In genomic region chr12:95712269-95712668, GRCh38 we compare ENCODE assay signal across 20 cellular contexts.
DNase-seq lines count a peak whose midpoint lies in the region; ATAC-seq, FAIRE-seq and TF ChIP-seq lines count a peak whose summit lies in the region.
"Had no signal": no experiment of that assay in that cellular context is flagged by ENCODE, and none has a peak within 500 bp of the region (broad histone marks: within the 10 kb centered on the region; RNA-seq: fewer than 3 reads in every experiment).

No MANE protein-coding gene starts in this region.

- H3K27me3 ChIP-seq in HepG2 (ENCODE audit: control insufficient read depth in 1 of 2, insufficient read depth in 2 of 2, low read length in 2 of 2) (no peaks in the 10 kb centered on the region), right lobe of liver (no peaks in the 10 kb centered on the region)
- H3K27me3 ChIP-seq: BLaER1 treated with 17β-estradiol and CSF1 and Interleukin-3, amounts not matched to agents 10 nM and 100 nM had no signal

- H3K4me3 Mint-ChIP-seq in osteocyte (ENCODE audit: unreplicated experiment), result no peak overlapping the region
- H3K4me3 Mint-ChIP-seq: B cell; CD4-positive, alpha-beta T cell; CD8-positive, alpha-beta T cell had no signal

- no TSS peak for BruUV-seq in HepG2 (replicated peaks; lab: Mats Ljungman, UMichigan)

- no peaks in the 10 kb centered on the region for H3K9me3 Mint-ChIP-seq in osteocyte (ENCODE audit: unreplicated experiment)
- H3K9me3 Mint-ChIP-seq: CD4-positive, alpha-beta T cell; CD8-positive, alpha-beta T cell had no signal

- H3K4me3 ChIP-seq in HepG2 (replicated peaks in 1 of 3; ENCODE audit: insufficient read depth in 1 of 3, low read depth in 2 of 3, low read length in 3 of 3), result no peak overlapping the region
- no peak overlapping the region for H3K4me3 ChIP-seq in right lobe of liver
- H3K4me3 ChIP-seq: A549; BLaER1 treated with 17β-estradiol and CSF1 and Interleukin-3, amounts not matched to agents 10 nM and 100 nM had no signal

- ATAC-seq in HepG2 (no peak), right lobe of liver (no peak), HG02870 (IDR thresholded peaks at IDR 0.05; ENCODE audit: unreplicated experiment) (no peak), GM19035 (IDR thresholded peaks at IDR 0.05; ENCODE audit: unreplicated experiment) (no peak)
- ATAC-seq: A549; CD8-positive, alpha-beta T cell had no signal

- no peak for FAIRE-seq in HepG2 (lab: Jason Lieb, UNC)
- FAIRE-seq: A549, D721Med, G401.6, GM12891 had no signal

- H3K27ac ChIP-seq in HepG2 (ENCODE audit: extremely low read length, insufficient read depth, low read length), result no peak overlapping the region
- no peak overlapping the region for H3K27ac ChIP-seq in right lobe of liver
- H3K27ac ChIP-seq: 22Rv1; A549; BLaER1 treated with 17β-estradiol and CSF1 and Interleukin-3, amounts not matched to agents 10 nM and 100 nM; C4-2B had no signal

- CTCF ChIA-PET in HepG2 (lab: Yijun Ruan, JAX; ENCODE audit: low intra/inter-chr PET ratio, low total read pairs), result no interaction called here

- H3K4me1 ChIP-seq in HepG2 (ENCODE audit: insufficient read depth, low read length) (no peaks in the 10 kb centered on the region; the same call in 1 of the 2 replicates), right lobe of liver (peaks cover 0 to under 1% (median 0%) of the 10 kb centered on the region in 4 donors)
- H3K4me1 ChIP-seq: BLaER1 treated with 17β-estradiol and CSF1 and Interleukin-3, amounts not matched to agents 10 nM and 100 nM had no signal

- H2AFZ ChIP-seq in HepG2 (ENCODE audit: low read length), result no peak overlapping the region

- H3K36me3 ChIP-seq in HepG2 (replicated peaks in 1 of 2; ENCODE audit: control insufficient read depth in 1 of 2, insufficient read depth in 2 of 2, low read length in 2 of 2) (no peaks in the 10 kb centered on the region; a peak in 1 of 5 replicates), right lobe of liver (peaks cover 0 to 4% (median 0%) of the 10 kb centered on the region in 4 donors)
- H3K36me3 ChIP-seq: BLaER1 treated with 17β-estradiol and CSF1 and Interleukin-3, amounts not matched to agents 10 nM and 100 nM had no signal

- H3K27me3 Mint-ChIP-seq in osteocyte (ENCODE audit: unreplicated experiment), result no peaks in the 10 kb centered on the region

- DNase-seq in HepG2 (ENCODE audit: low spot score), result no peak
- DNase-seq in right lobe of liver, result no peak
- no peak for DNase-seq in osteocyte (ENCODE audit: extremely low spot score, unreplicated experiment)
- DNase-seq: AML-193; Caco-2; Calu3; CD4-positive, alpha-beta T cell; CD8-positive, alpha-beta T cell; DMS79 treated with DMSO at 0.1 percent for 48 hours; GF-D8 had no signal

- intact Hi-C loops in HepG2 (cut with micrococcal nuclease; ENCODE audit: unreplicated experiment) (loop anchor here (10.0 kb wide), 1 partner anchor 87 kb away; no protein-coding TSS in a partner anchor), right lobe of liver (cut with DNase I) (no loop called here)

- no peak overlapping the region for H3K9ac ChIP-seq in HepG2 (ENCODE audit: insufficient read depth, low read depth, low read length)
- H3K9ac ChIP-seq: BLaER1 treated with 17β-estradiol and CSF1 and Interleukin-3, amounts not matched to agents 10 nM and 100 nM had no signal

- TF ChIP-seq RAD21 in HepG2 (CRISPR knock-in tag; IDR thresholded peaks at IDR 0.05), result no peak

- no peak overlapping the region for H3K4me2 ChIP-seq in HepG2 (ENCODE audit: low read depth, low read length)
- H3K4me2 ChIP-seq: A549; BLaER1 treated with 17β-estradiol and CSF1 and Interleukin-3, amounts not matched to agents 10 nM and 100 nM had no signal

- POLR2A ChIA-PET in HepG2 (lab: Yijun Ruan, JAX), result interaction anchor here (1.2 kb wide), 1 partner anchor 26 kb away, joined by 3 read pairs; no protein-coding TSS in a partner anchor

- H3K27ac Mint-ChIP-seq in osteocyte (ENCODE audit: unreplicated experiment), result peak overlapping the region; percentile 72
- H3K27ac Mint-ChIP-seq: B cell; CD4-positive, alpha-beta T cell; CD8-positive, alpha-beta T cell had no signal

- TF ChIP-seq POLR2A in HepG2 (IDR thresholded peaks at IDR 0.05; ENCODE audit: insufficient read depth in 1 of 2, low read depth in 2 of 2, low read length in 2 of 2) (no peak), right lobe of liver (IDR thresholded peaks at IDR 0.05) (no peak)

- peaks cover 74% of the 10 kb centered on the region for H3K36me3 Mint-ChIP-seq in osteocyte (ENCODE audit: unreplicated experiment)
- H3K36me3 Mint-ChIP-seq: CD8-positive, alpha-beta T cell had no signal

- H4K20me1 ChIP-seq in HepG2 (ENCODE audit: insufficient read depth, low read length), result no peaks in the 10 kb centered on the region
- H4K20me1 ChIP-seq: BLaER1 treated with 17β-estradiol and CSF1 and Interleukin-3, amounts not matched to agents 10 nM and 100 nM had no signal

- H3K79me2 ChIP-seq in HepG2 (ENCODE audit: insufficient read depth, low read length), result no peaks in the 10 kb centered on the region

- in situ Hi-C loops in HepG2 (cut with HindIII; ENCODE audit: extremely low pct_ligation_motif_present, low pct_unique_long_range_greater_than_20kb), result no loop called here

- TF ChIP-seq CTCF in HepG2 (CRISPR knock-in tag; IDR thresholded peaks at IDR 0.05) (no peak), right lobe of liver (IDR thresholded peaks at IDR 0.05) (no peak), osteocyte (IDR thresholded peaks at IDR 0.05) (no peak)

- no peaks in the 10 kb centered on the region for H3K9me3 ChIP-seq in HepG2 (ENCODE audit: low read length)
- no peaks in the 10 kb centered on the region for H3K9me3 ChIP-seq in right lobe of liver
- H3K9me3 ChIP-seq: A549; BLaER1 treated with 17β-estradiol and CSF1 and Interleukin-3, amounts not matched to agents 10 nM and 100 nM; Caco-2 had no signal

- 90% methylated on average over 3 of the region's 3 CpGs for WGBS in HepG2 (ENCODE audit: low lambda C conversion rate)
- WGBS in right lobe of liver (ENCODE audit: insufficient coverage, low coverage, low lambda C conversion rate, missing lambda C conversion rate), result 93% methylated on average over 3 of the region's 3 CpGs

- TF ChIP-seq EP300 in HepG2 (IDR thresholded peaks at IDR 0.05; ENCODE audit: low read depth in 2 of 2, low read length in 2 of 2) (no peak), HepG2 (CRISPR knock-in tag; IDR thresholded peaks at IDR 0.05; ENCODE audit: borderline replicate concordance) (no peak)

- peaks cover 58% of the 10 kb centered on the region for H3K4me1 Mint-ChIP-seq in osteocyte (ENCODE audit: unreplicated experiment)
- H3K4me1 Mint-ChIP-seq: B cell had no signal

TF ChIP-seq in HepG2, 621 proteins besides CTCF, POLR2A, EP300 and RAD21:
- TF ChIP-seq ATF1 (CRISPR knock-in tag; IDR thresholded peaks at IDR 0.05), result no peak
- peak; percentile 51 for TF ChIP-seq ZNF629 (CRISPR knock-in tag; conservative IDR thresholded peaks at IDR 0.05)
